ENCODE assay signal across 10 cellular contexts in the genomic region with DNA sequence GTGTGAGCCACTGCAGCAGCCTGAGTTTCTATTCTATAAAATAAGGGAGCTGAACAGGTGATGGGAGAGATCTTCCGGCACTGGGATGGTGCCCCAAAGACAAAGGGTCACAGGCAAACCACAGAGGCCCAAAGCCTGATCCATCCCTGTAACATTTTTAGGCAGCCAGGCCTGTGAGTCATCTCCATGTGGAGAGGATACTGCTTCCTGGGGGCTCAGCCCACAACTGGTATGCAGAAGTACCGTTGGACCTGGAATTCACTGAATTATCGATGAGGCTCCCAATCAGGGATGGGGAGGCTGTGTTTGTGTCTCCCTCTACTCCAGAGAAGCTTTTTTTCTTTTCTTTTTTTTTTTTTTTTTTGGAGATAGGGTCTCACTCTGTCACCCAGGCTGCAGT. TPM values are rescaled to one million over a fixed set of nuclear protein-coding genes. Genes with fewer than 3 reads are reported as not detected.
A peak's percentile ranks its signal among the peaks of the same experiment; 100 is the strongest.
DNase-seq lines count a peak whose midpoint lies in the region; ATAC-seq and TF ChIP-seq lines count a peak whose summit lies in the region.
"Had no signal": no experiment of that assay in that cellular context is flagged by ENCODE, and none has a peak within 500 bp of the region (broad histone marks: within the 10 kb centered on the region; RNA-seq: fewer than 3 reads in every experiment).

No MANE protein-coding gene starts in this region.

- peaks cover 33% of the 10 kb centered on the region for H3K36me3 ChIP-seq in RWPE2 (ENCODE audit: low read depth)
- H3K36me3 ChIP-seq in esophagus (ENCODE audit: control insufficient read depth in 2 of 2, insufficient read depth in 2 of 2, low read length in 1 of 2): peaks cover 4 to 9% of the 10 kb centered on the region in 2 donors

- peaks cover 68% of the 10 kb centered on the region for H3K4me1 ChIP-seq in RWPE2 (ENCODE audit: insufficient read depth, poor library complexity, severe bottlenecking)
- H3K4me1 ChIP-seq in esophagus (ENCODE audit: control insufficient read depth in 2 of 2, insufficient read depth in 2 of 2, low read length in 1 of 2): peaks cover 14 to 48% of the 10 kb centered on the region in 2 donors

- H3K27ac ChIP-seq in RWPE2 (ENCODE audit: poor library complexity, severe bottlenecking): peak overlapping the region; percentile 99
- peak overlapping the region; percentile 75 to 99 for H3K27ac ChIP-seq in esophagus (ENCODE audit: low read depth in 2 of 2, low read length in 1 of 2)

- H3K4me3 ChIP-seq in RWPE2 (ENCODE audit: severe bottlenecking): no peak overlapping the region
- no peak overlapping the region for H3K4me3 ChIP-seq in esophagus (ENCODE audit: low read depth in 1 of 2, low read length in 2 of 2)

- 27 to 60% methylated on average over 3 of the region's 3 CpGs for WGBS in esophagus, 2 donors

- peak; percentile 49 for DNase-seq in GM04503 (ENCODE audit: low read depth)
- no peak for DNase-seq in RWPE2 (ENCODE audit: low spot score)
- peak; percentile 65 for DNase-seq in renal cortical epithelial cell (ENCODE audit: low read depth)
- no peak for DNase-seq in NCI-H526 treated with DMSO at 0.1 percent for 48 hours (lab: John Stamatoyannopoulos, UW)
- no peak for DNase-seq in UCSD-AML1 (lab: John Stamatoyannopoulos, UW; ENCODE audit: unreplicated experiment)
- DNase-seq in NCI-H345 treated with DMSO at 0.1 percent for 48 hours (lab: John Stamatoyannopoulos, UW; ENCODE audit: unreplicated experiment): no peak
- DNase-seq in NCI-H2171 treated with DMSO at 0.1 percent for 48 hours (lab: John Stamatoyannopoulos, UW): no peak
- DNase-seq: effector memory CD4-positive, alpha-beta T cell; NCI-H446 had no signal

- H3K27me3 ChIP-seq in RWPE2 (ENCODE audit: insufficient read depth, poor library complexity, severe bottlenecking): no peaks in the 10 kb centered on the region
- no peaks in the 10 kb centered on the region for H3K27me3 ChIP-seq in esophagus (ENCODE audit: control insufficient read depth in 1 of 2, insufficient read depth in 2 of 2, low read length in 2 of 2)

- peak; percentile 43 for ATAC-seq in RWPE2 (ENCODE audit: low read depth)

- H3K9me3 ChIP-seq in RWPE2 (ENCODE audit: severe bottlenecking): no peaks in the 10 kb centered on the region
- no peaks in the 10 kb centered on the region for H3K9me3 ChIP-seq in esophagus (ENCODE audit: control insufficient read depth in 2 of 2, insufficient read depth in 1 of 2, low read depth in 1 of 2, low read length in 1 of 2)

- no peak for TF ChIP-seq CTCF in RWPE2 (IDR thresholded peaks at IDR 0.05; ENCODE audit: poor library complexity, severe bottlenecking)

RNA-seq across cellular contexts. Expression of a gene that starts 48.8 kb away (rescaled TPM):
- polyA plus RNA-seq in esophagus: 10 to 100 TPM; 47.8 TPM
- 15.1 and 48.0 TPM in 2 replicates for total RNA-seq in renal cortical epithelial cell

Comparison
In these comparisons a context has a peak if more than half of its experiments do, and no peak if none do; other contexts are left out.
1. DNase-seq: peak in GM04503 (single experiment) and renal cortical epithelial cell (single experiment); none in RWPE2 (single experiment), NCI-H526 treated with DMSO at 0.1 percent for 48 hours (single experiment), UCSD-AML1 (single experiment), NCI-H345 treated with DMSO at 0.1 percent for 48 hours (single experiment) and NCI-H2171 treated with DMSO at 0.1 percent for 48 hours (single experiment).